Comparison of ENCODE assay signal across 3 cellular contexts in genomic region chr14:99527427-99528076, GRCh38.
TF ChIP-seq lines count a peak whose summit lies in the region.

No MANE protein-coding gene starts in this region.

TF ChIP-seq in A549, 52 proteins besides CTCF, POLR2A, EP300 and RAD21:
- TF ChIP-seq JUNB (IDR thresholded peaks at IDR 0.05): no peak
- TF ChIP-seq FOSL2 (IDR thresholded peaks at IDR 0.05): no peak
- peak; percentile 21; the same call in 1 of the 2 replicates for TF ChIP-seq FOSL2 (CRISPR knock-in tag; IDR thresholded peaks at IDR 0.05)
- TF ChIP-seq USF2 (IDR thresholded peaks at IDR 0.05): no peak
- no peak for TF ChIP-seq SREBF2 (IDR thresholded peaks at IDR 0.05)
- no peak for TF ChIP-seq NPAS2 (CRISPR knock-in tag; IDR thresholded peaks at IDR 0.05; ENCODE audit: borderline replicate concordance)
- TF ChIP-seq HOXA7 (CRISPR knock-in tag; IDR thresholded peaks at IDR 0.05): no peak

TF ChIP-seq in GM23338, 12 proteins besides CTCF, POLR2A, EP300 and RAD21 (continues in another document):
- TF ChIP-seq EZH2phosphoT487 (IDR thresholded peaks at IDR 0.05; ENCODE audit: unreplicated experiment): no peak
- TF ChIP-seq REST (IDR thresholded peaks at IDR 0.05; ENCODE audit: unreplicated experiment): no peak
- no peak for TF ChIP-seq NANOG (IDR thresholded peaks at IDR 0.05; ENCODE audit: borderline replicate concordance)
- TF ChIP-seq ZNF114 (CRISPR knock-in tag; IDR thresholded peaks at IDR 0.05): no peak
- no peak for TF ChIP-seq ETS1 (IDR thresholded peaks at IDR 0.05)
- TF ChIP-seq POLR2AphosphoS5 (IDR thresholded peaks at IDR 0.05; ENCODE audit: low read depth): no peak
- TF ChIP-seq STAT1 (IDR thresholded peaks at IDR 0.05; ENCODE audit: unreplicated experiment): no peak
- no peak for TF ChIP-seq JUNB (IDR thresholded peaks at IDR 0.05; ENCODE audit: unreplicated experiment)
- no peak for TF ChIP-seq CREB1 (CRISPR knock-in tag; IDR thresholded peaks at IDR 0.05; ENCODE audit: low read depth)
- no peak for TF ChIP-seq EZH2 (IDR thresholded peaks at IDR 0.05; ENCODE audit: low read depth, unreplicated experiment)

TF ChIP-seq in H1, 55 proteins besides CTCF, POLR2A, EP300 and RAD21:
- TF ChIP-seq CTBP2 (IDR thresholded peaks at IDR 0.05; ENCODE audit: borderline replicate concordance, insufficient read depth, insufficient read length, low read length): no peak
- TF ChIP-seq NRF1 (IDR thresholded peaks at IDR 0.05; ENCODE audit: low read depth, low read length): no peak
- TF ChIP-seq NANOG (IDR thresholded peaks at IDR 0.05; ENCODE audit: insufficient read depth, low read depth, low read length, poor library complexity, severe bottlenecking): no peak
- TF ChIP-seq JUN (IDR thresholded peaks at IDR 0.05; ENCODE audit: low read depth, low read length): no peak
- TF ChIP-seq TEAD4 (IDR thresholded peaks at IDR 0.05; ENCODE audit: low read depth, low read length): no peak
- no peak for TF ChIP-seq CHD2 (IDR thresholded peaks at IDR 0.05; ENCODE audit: low read length)
- TF ChIP-seq KDM1A (IDR thresholded peaks at IDR 0.05; ENCODE audit: borderline replicate concordance, low read length): no peak
- TF ChIP-seq FOSL1 (IDR thresholded peaks at IDR 0.05; ENCODE audit: insufficient read depth, low read depth, low read length): no peak
- TF ChIP-seq BACH1 (IDR thresholded peaks at IDR 0.05; ENCODE audit: low read length): no peak
- no peak for TF ChIP-seq SRF (IDR thresholded peaks at IDR 0.05; ENCODE audit: low read depth, low read length)
- no peak for TF ChIP-seq SIN3A (conservative IDR thresholded peaks at IDR 0.05 in 1 of 2, IDR thresholded peaks at IDR 0.05 in 1 of 2; ENCODE audit: low read depth in 1 of 2, low read length in 2 of 2)
- TF ChIP-seq SP4 (IDR thresholded peaks at IDR 0.05; ENCODE audit: low read length): no peak
- TF ChIP-seq RBBP5 (IDR thresholded peaks at IDR 0.05; ENCODE audit: borderline replicate concordance, low read depth, low read length): no peak
- TF ChIP-seq RXRA (IDR thresholded peaks at IDR 0.05; ENCODE audit: insufficient read depth, low read depth, low read length): no peak
- TF ChIP-seq KDM4A (IDR thresholded peaks at IDR 0.05; ENCODE audit: low read depth, low read length, severe bottlenecking): no peak
- no peak for TF ChIP-seq ASH2L (IDR thresholded peaks at IDR 0.05; ENCODE audit: low read length)
- no peak for TF ChIP-seq CBX5 (IDR thresholded peaks at IDR 0.05; ENCODE audit: low read depth, low read length)
- no peak for TF ChIP-seq JUND (IDR thresholded peaks at IDR 0.05; ENCODE audit: low read length)
- no peak for TF ChIP-seq CBX8 (IDR thresholded peaks at IDR 0.05; ENCODE audit: borderline replicate concordance, low read depth, low read length)
- TF ChIP-seq POLR2AphosphoS5 (IDR thresholded peaks at IDR 0.05; ENCODE audit: low read depth, low read length): no peak
